Comparison of ENCODE assay signal across 19 cellular contexts in genomic region chr6:111124406-111124805, GRCh38. TPM values are rescaled to one million over a fixed set of nuclear protein-coding genes. Genes with fewer than 3 reads are reported as not detected.
"Had no signal": no experiment of that assay in that cellular context is flagged by ENCODE, and none has a peak within 500 bp of the region (broad histone marks: within the 10 kb centered on the region; RNA-seq: fewer than 3 reads in every experiment).

No MANE protein-coding gene starts in this region.

- DNase-seq: cortex of kidney; effector memory CD8-positive, alpha-beta T cell; esophagus squamous epithelium; head of caudate nucleus; kidney; natural killer cell; right cardiac atrium; small intestine; stimulated activated CD4-positive, alpha-beta T cell treated with anti-CD3 and anti-CD28 coated beads, Interleukin-15, amount 100 ng/mL, for 24 hours; stimulated activated CD4-positive, alpha-beta T cell treated with anti-CD3 and anti-CD28 coated beads, Interleukin-2, amount 100 ng/mL, for 48 hours; stimulated activated naive B cell treated with anti-CD40 and anti-IgM and Interleukin-4, amounts not matched to agents 10 μg/mL and 1 μg/mL and 100 μg/mL, for 72 hours; upper lobe of left lung had no signal

- H3K4me3 ChIP-seq: esophagus squamous epithelium, lung, thoracic aorta, tibial nerve, upper lobe of left lung had no signal

- H3K27me3 ChIP-seq: esophagus squamous epithelium, tibial nerve, upper lobe of left lung had no signal

- H3K36me3 ChIP-seq: esophagus squamous epithelium, thoracic aorta, tibial nerve, upper lobe of left lung had no signal

- H3K27ac ChIP-seq: esophagus squamous epithelium, parathyroid adenoma, thoracic aorta, tibial nerve, upper lobe of left lung had no signal

- H3K4me1 ChIP-seq: esophagus squamous epithelium had no signal

- H3K9ac ChIP-seq: parathyroid adenoma had no signal

- H3K9me3 ChIP-seq: esophagus squamous epithelium, thoracic aorta, upper lobe of left lung had no signal

RNA-seq across cellular contexts. Expression of gene SLC16A10, which starts 37.1 kb away (rescaled TPM):
- total RNA-seq: dermis microvascular lymphatic vessel endothelial cell, fibroblast of villous mesenchyme, glomerular endothelial cell had no signal
